In the genomic region with DNA sequence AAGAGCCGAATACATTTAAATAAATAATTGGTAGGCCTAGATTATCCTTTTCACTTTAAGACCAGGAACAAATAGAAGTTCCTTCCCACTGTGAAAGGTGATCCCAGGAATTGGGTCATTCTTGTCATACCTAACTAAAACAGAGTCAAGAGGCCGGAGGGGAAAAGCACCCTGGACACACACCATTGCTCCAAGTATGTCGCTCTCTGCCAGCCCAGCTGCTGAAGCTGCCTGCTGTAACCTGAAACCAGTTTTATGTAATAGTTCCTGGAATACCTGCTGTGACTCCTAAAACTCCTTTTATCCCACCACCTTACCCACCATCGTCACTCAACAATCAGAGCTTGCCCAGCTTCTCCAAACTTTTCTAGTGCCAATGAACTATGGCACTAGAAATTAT, we compare ENCODE assay signal across 22 cellular contexts.
DNase-seq lines count a peak whose midpoint lies in the region; ATAC-seq and TF ChIP-seq lines count a peak whose summit lies in the region.
"Had no signal": no experiment of that assay in that cellular context is flagged by ENCODE, and none has a peak within 500 bp of the region (broad histone marks: within the 10 kb centered on the region; RNA-seq: fewer than 3 reads in every experiment).

No MANE protein-coding gene starts in this region.

- H3K9me3 Mint-ChIP-seq in GM23338, result no peaks in the 10 kb centered on the region; the same call in 1 of the 3 replicates
- peaks cover 4% of the 10 kb centered on the region for H3K9me3 Mint-ChIP-seq in neural progenitor cell
- H3K9me3 Mint-ChIP-seq: activated T-helper 17 cell treated with anti-CD3 and anti-CD28 coated beads, Interleukin-2, amount 50 U/mL, for 72 hours; CD4-positive, alpha-beta T cell; stimulated activated effector memory CD8-positive, alpha-beta T cell treated with anti-CD3 and anti-CD28 coated beads, Interleukin-12 subunit alpha, Interleukin-12 subunit beta, amount 100 ng/mL, for 72 hours had no signal

- H3K36me3 ChIP-seq in GM23338 (ENCODE audit: insufficient read depth) (no peaks in the 10 kb centered on the region), neural progenitor cell (no peaks in the 10 kb centered on the region)
- H3K36me3 ChIP-seq: uterus had no signal

- H3K27me3 ChIP-seq in GM23338 (ENCODE audit: insufficient read depth) (no peaks in the 10 kb centered on the region), neural progenitor cell (no peaks in the 10 kb centered on the region)
- H3K27me3 ChIP-seq: foreskin keratinocyte, uterus had no signal

- peak; percentile 75 for ATAC-seq in GM23338
- ATAC-seq: activated naive CD4-positive, alpha-beta T cell treated with anti-CD3 and anti-CD28 coated beads, Interleukin-2, amount 50 U/mL, for 72 hours; activated T-helper 17 cell treated with anti-CD3 and anti-CD28 coated beads, Interleukin-2, amount 50 U/mL, for 72 hours; foreskin keratinocyte; stimulated activated effector memory CD8-positive, alpha-beta T cell treated with anti-CD3 and anti-CD28 coated beads, Interleukin-12 subunit alpha, Interleukin-12 subunit beta, amount 100 ng/mL, for 72 hours had no signal

- H3K9me2 ChIP-seq in GM23338 (ENCODE audit: insufficient read depth), result no peaks in the 10 kb centered on the region

- H3K4me3 ChIP-seq in GM23338 (no peak overlapping the region), epithelial cell of proximal tubule (ENCODE audit: low read depth, low read length) (no peak overlapping the region), neural progenitor cell (no peak overlapping the region)
- H3K4me3 ChIP-seq: lung, skin epidermis, uterus had no signal

- H3K27me3 Mint-ChIP-seq in GM23338 (ENCODE audit: insufficient read depth, low read depth, poor library complexity) (no peaks in the 10 kb centered on the region), neural progenitor cell (ENCODE audit: insufficient read depth, low read depth) (peaks cover 5% of the 10 kb centered on the region)
- H3K27me3 Mint-ChIP-seq: activated T-helper 17 cell treated with anti-CD3 and anti-CD28 coated beads, Interleukin-2, amount 50 U/mL, for 72 hours; CD4-positive, alpha-beta T cell had no signal

- no peak overlapping the region for H3K27ac Mint-ChIP-seq in GM23338
- H3K27ac Mint-ChIP-seq in neural progenitor cell, result no peak overlapping the region
- H3K27ac Mint-ChIP-seq: activated naive CD4-positive, alpha-beta T cell treated with anti-CD3 and anti-CD28 coated beads, Interleukin-2, amount 50 U/mL, for 72 hours; activated T-helper 17 cell treated with anti-CD3 and anti-CD28 coated beads, Interleukin-2, amount 50 U/mL, for 72 hours; CD4-positive, alpha-beta T cell; stimulated activated effector memory CD8-positive, alpha-beta T cell treated with anti-CD3 and anti-CD28 coated beads, Interleukin-12 subunit alpha, Interleukin-12 subunit beta, amount 100 ng/mL, for 72 hours had no signal

- H3K9me3 ChIP-seq in neural progenitor cell (ENCODE audit: low read depth), result no peaks in the 10 kb centered on the region
- H3K9me3 ChIP-seq: uterus had no signal

- H3K79me2 ChIP-seq in GM23338 (replicated peaks; ENCODE audit: insufficient read depth), result no peaks in the 10 kb centered on the region
- no peaks in the 10 kb centered on the region for H3K79me2 ChIP-seq in neural progenitor cell (ENCODE audit: low read depth)

- H3F3A ChIP-seq in GM23338 (replicated peaks; ENCODE audit: low read depth) (no peaks in the 10 kb centered on the region), neural progenitor cell (ENCODE audit: low read depth) (peaks cover 1% of the 10 kb centered on the region)

- H3K4me3 Mint-ChIP-seq in GM23338 (no peak overlapping the region), neural progenitor cell (no peak overlapping the region)
- H3K4me3 Mint-ChIP-seq: activated T-helper 17 cell treated with anti-CD3 and anti-CD28 coated beads, Interleukin-2, amount 50 U/mL, for 72 hours; CD4-positive, alpha-beta T cell; stimulated activated effector memory CD8-positive, alpha-beta T cell treated with anti-CD3 and anti-CD28 coated beads, Interleukin-12 subunit alpha, Interleukin-12 subunit beta, amount 100 ng/mL, for 72 hours had no signal

- H2AFZ ChIP-seq in GM23338 (no peak overlapping the region), neural progenitor cell (replicated peaks) (no peak overlapping the region)

- H3K4me1 ChIP-seq in GM23338 (ENCODE audit: insufficient read depth) (peaks cover 4% of the 10 kb centered on the region; the same call in 1 of the 2 replicates), neural progenitor cell (no peaks in the 10 kb centered on the region)
- H3K4me1 ChIP-seq: foreskin keratinocyte, uterus had no signal

- peak; percentile 70 for DNase-seq in GM23338 (ENCODE audit: low spot score)
- DNase-seq in NCI-H2029 treated with DMSO at 0.1 percent for 48 hours (lab: John Stamatoyannopoulos, UW), result peak; percentile 2
- peak; percentile 73 for DNase-seq in epithelial cell of proximal tubule (ENCODE audit: low read depth)
- peak; percentile 9 for DNase-seq in neural progenitor cell (ENCODE audit: low spot score)
- DNase-seq in stimulated activated CD4-positive, alpha-beta T cell treated with anti-CD3 and anti-CD28 coated beads, Interleukin-12 subunit alpha, Interleukin-12 subunit beta, amount 100 ng/mL, for 4 hours, result no peak
- DNase-seq in NCI-H187 (lab: John Stamatoyannopoulos, UW), result no peak
- DNase-seq in NK-92 (lab: John Stamatoyannopoulos, UW; ENCODE audit: unreplicated experiment), result no peak
- DNase-seq: activated CD4-positive, alpha-beta T cell treated with anti-CD3 and anti-CD28 coated beads for 4 hours; aorta; CD4-positive, alpha-beta T cell; foreskin keratinocyte; NCI-H2081; NCI-H774; OCI-M1; SIG-M5; stimulated activated CD4-positive, alpha-beta T cell treated with anti-CD3 and anti-CD28 coated beads, Interleukin-2, amount 100 ng/mL, for 24 hours; uterus had no signal

- no peak overlapping the region for H3K9ac ChIP-seq in neural progenitor cell

- no peak overlapping the region for H3K4me2 ChIP-seq in GM23338
- no peak overlapping the region for H3K4me2 ChIP-seq in neural progenitor cell

- TF ChIP-seq CTCF in GM23338 (conservative IDR thresholded peaks at IDR 0.05; ENCODE audit: low read depth in 2 of 2) (no peak), epithelial cell of proximal tubule (conservative IDR thresholded peaks at IDR 0.05; ENCODE audit: low read depth, low read length) (no peak), neural progenitor cell (IDR thresholded peaks at IDR 0.05) (no peak)

- H4K20me1 ChIP-seq in GM23338 (replicated peaks; ENCODE audit: insufficient read depth) (no peaks in the 10 kb centered on the region), neural progenitor cell (ENCODE audit: low read depth) (no peaks in the 10 kb centered on the region)

- H3K36me3 Mint-ChIP-seq in GM23338 (ENCODE audit: low read depth) (no peaks in the 10 kb centered on the region; the same call in 2 of the 3 replicates), neural progenitor cell (peaks cover 5% of the 10 kb centered on the region)
- H3K36me3 Mint-ChIP-seq: activated naive CD4-positive, alpha-beta T cell treated with anti-CD3 and anti-CD28 coated beads, Interleukin-2, amount 50 U/mL, for 72 hours; stimulated activated effector memory CD8-positive, alpha-beta T cell treated with anti-CD3 and anti-CD28 coated beads, Interleukin-12 subunit alpha, Interleukin-12 subunit beta, amount 100 ng/mL, for 72 hours had no signal

- H3K27ac ChIP-seq in GM23338 (ENCODE audit: low read depth), result no peak overlapping the region
- no peak overlapping the region for H3K27ac ChIP-seq in neural progenitor cell
- H3K27ac ChIP-seq: foreskin keratinocyte, skin epidermis, uterus had no signal

- H3K4me1 Mint-ChIP-seq in GM23338 (peaks cover 8% of the 10 kb centered on the region), neural progenitor cell (peaks cover 11% of the 10 kb centered on the region)
- H3K4me1 Mint-ChIP-seq: activated T-helper 17 cell treated with anti-CD3 and anti-CD28 coated beads, Interleukin-2, amount 50 U/mL, for 72 hours; stimulated activated effector memory CD8-positive, alpha-beta T cell treated with anti-CD3 and anti-CD28 coated beads, Interleukin-12 subunit alpha, Interleukin-12 subunit beta, amount 100 ng/mL, for 72 hours had no signal

TF ChIP-seq in GM23338, 12 proteins besides CTCF, POLR2A, EP300 and RAD21:
- TF ChIP-seq ZNF331 (CRISPR knock-in tag; IDR thresholded peaks at IDR 0.05; ENCODE audit: low read depth), result no peak
TF ChIP-seq in GM23338: peak in this region for 0.

Comparison
In these comparisons a context has a peak if more than half of its experiments do, and no peak if none do; other contexts are left out.
1. DNase-seq: peak in GM23338 (single experiment), NCI-H2029 treated with DMSO at 0.1 percent for 48 hours (single experiment), epithelial cell of proximal tubule (single experiment) and neural progenitor cell (single experiment); none in stimulated activated CD4-positive, alpha-beta T cell treated with anti-CD3 and anti-CD28 coated beads, Interleukin-12 subunit alpha, Interleukin-12 subunit beta, amount 100 ng/mL, for 4 hours (single experiment), NCI-H187 (0 of 2) and NK-92 (single experiment).